ENCODE assay signal across 24 cellular contexts in genomic region chr2:47180531-47180930, GRCh38. TPM values are rescaled to one million over a fixed set of nuclear protein-coding genes. Genes with fewer than 3 reads are reported as not detected.
A peak's percentile ranks its signal among the peaks of the same experiment; 100 is the strongest.
DNase-seq lines count a peak whose midpoint lies in the region; ATAC-seq and TF ChIP-seq lines count a peak whose summit lies in the region.
"Had no signal": no experiment of that assay in that cellular context is flagged by ENCODE, and none has a peak within 500 bp of the region (broad histone marks: within the 10 kb centered on the region; RNA-seq: fewer than 3 reads in every experiment).

No MANE protein-coding gene starts in this region.

- no peaks in the 10 kb centered on the region for H3K27me3 ChIP-seq in Panc1 (ENCODE audit: control insufficient read depth, insufficient read depth, low read length)
- H3K27me3 ChIP-seq in neural progenitor cell, result no peaks in the 10 kb centered on the region
- H3K27me3 ChIP-seq: BE2C; BLaER1 treated with 17β-estradiol and CSF1 and Interleukin-3, amounts not matched to agents 10 nM and 100 nM had no signal

- in situ Hi-C loops in Panc1 (cut with HindIII; ENCODE audit: low pct_unique_long_range_greater_than_20kb, low sequenced_read_pairs), result no loop called here

- no peaks in the 10 kb centered on the region for H3K9me3 ChIP-seq in Panc1 (ENCODE audit: control insufficient read depth, insufficient read depth, low read depth, low read length)
- H3K9me3 ChIP-seq in neural progenitor cell (ENCODE audit: low read depth), result no peaks in the 10 kb centered on the region
- H3K9me3 ChIP-seq: A549; BE2C; BLaER1 treated with 17β-estradiol and CSF1 and Interleukin-3, amounts not matched to agents 10 nM and 100 nM had no signal

- H3K27me3 Mint-ChIP-seq in neural progenitor cell (ENCODE audit: insufficient read depth, low read depth), result peaks cover 10% of the 10 kb centered on the region

- intact Hi-C loops in Panc1 (cut with micrococcal nuclease; ENCODE audit: unreplicated experiment), result no loop called here

- CTCF ChIA-PET in Panc1 (lab: Charles Lee), result interaction anchor here (0.6 kb wide), 1 partner anchor 399 kb away, joined by 3 read pairs; no protein-coding TSS in a partner anchor

- peaks cover under 1% of the 10 kb centered on the region for H4K20me1 ChIP-seq in neural progenitor cell (ENCODE audit: low read depth)

- no TSS peak for BruUV-seq in Panc1 (replicated peaks; lab: Mats Ljungman, UMichigan)

- DNase-seq in Panc1 (ENCODE audit: low read depth, low spot score), result no peak
- peak; percentile 33 for DNase-seq in astrocyte of the hippocampus (ENCODE audit: low read depth, low spot score)
- no peak for DNase-seq in neural progenitor cell (ENCODE audit: low spot score)
- DNase-seq in RKO (ENCODE audit: low spot score), result no peak
- DNase-seq: 8988T; ACHN; AML-193; BE2C; CD4-positive, alpha-beta T cell; CD8-positive, alpha-beta memory T cell; DMS 273 treated with DMSO at 0.1 percent for 48 hours; DMS79; EL; GDM1; GM23248; H9 had no signal

- no peak overlapping the region for H3K27ac Mint-ChIP-seq in neural progenitor cell
- H3K27ac Mint-ChIP-seq: CD4-positive, alpha-beta T cell; H9 had no signal

- H3K4me1 Mint-ChIP-seq in neural progenitor cell, result peaks cover 28% of the 10 kb centered on the region

- H3K79me2 ChIP-seq in neural progenitor cell (ENCODE audit: low read depth), result peaks cover 15% of the 10 kb centered on the region

- no peak overlapping the region for H2AFZ ChIP-seq in neural progenitor cell (replicated peaks)
- H2AFZ ChIP-seq: GM23248 had no signal

- POLR2A ChIA-PET in Panc1 (lab: Charles Lee), result interaction anchor here (0.5 kb wide), 1 partner anchor 59 kb away, joined by 3 read pairs; no protein-coding TSS in a partner anchor

- H3K36me3 ChIP-seq in Panc1 (ENCODE audit: control insufficient read depth, insufficient read depth, low read length), result no peaks in the 10 kb centered on the region; the same call in 1 of the 2 replicates
- H3K36me3 ChIP-seq in neural progenitor cell, result no peaks in the 10 kb centered on the region
- H3K36me3 ChIP-seq: BLaER1 treated with 17β-estradiol and CSF1 and Interleukin-3, amounts not matched to agents 10 nM and 100 nM had no signal

- TF ChIP-seq CTCF in Panc1 (IDR thresholded peaks at IDR 0.05) (no peak), neural progenitor cell (IDR thresholded peaks at IDR 0.05) (no peak)

- no peak overlapping the region for H3K9ac ChIP-seq in neural progenitor cell
- H3K9ac ChIP-seq: BLaER1 treated with 17β-estradiol and CSF1 and Interleukin-3, amounts not matched to agents 10 nM and 100 nM; GM23248 had no signal

- peaks cover 15% of the 10 kb centered on the region for H3K4me1 ChIP-seq in Panc1 (ENCODE audit: control insufficient read depth, insufficient read depth, low read length)
- peaks cover 25% of the 10 kb centered on the region for H3K4me1 ChIP-seq in neural progenitor cell

- H3K36me3 Mint-ChIP-seq in neural progenitor cell, result peaks cover 4% of the 10 kb centered on the region

- peak overlapping the region; percentile 50 for H3K27ac ChIP-seq in Panc1 (ENCODE audit: low read length)
- H3K27ac ChIP-seq in neural progenitor cell, result no peak overlapping the region
- H3K27ac ChIP-seq: BLaER1 treated with 17β-estradiol and CSF1 and Interleukin-3, amounts not matched to agents 10 nM and 100 nM; GM23248 had no signal

- peaks cover 30% of the 10 kb centered on the region for H3F3A ChIP-seq in neural progenitor cell (ENCODE audit: low read depth)

- ATAC-seq in Panc1, result no peak
- no peak for ATAC-seq in HG03469 (IDR thresholded peaks at IDR 0.05; ENCODE audit: unreplicated experiment)
- ATAC-seq in GM18519 (IDR thresholded peaks at IDR 0.05; ENCODE audit: low FRiP score, unreplicated experiment), result no peak
- ATAC-seq: A549, GM12878, HCT116 had no signal

- peak overlapping the region; percentile 31 for H3K4me3 Mint-ChIP-seq in neural progenitor cell
- H3K4me3 Mint-ChIP-seq: CD14-positive monocyte; CD4-positive, alpha-beta T cell; H9 had no signal

- peaks cover 2% of the 10 kb centered on the region for H3K9me3 Mint-ChIP-seq in neural progenitor cell
- H3K9me3 Mint-ChIP-seq: CD4-positive, alpha-beta T cell had no signal

- H3K4me2 ChIP-seq in neural progenitor cell, result no peak overlapping the region
- H3K4me2 ChIP-seq: A549; BLaER1 treated with 17β-estradiol and CSF1 and Interleukin-3, amounts not matched to agents 10 nM and 100 nM had no signal

- no peak overlapping the region for H3K4me3 ChIP-seq in Panc1 (ENCODE audit: low read depth in 2 of 2, low read length in 2 of 2)
- H3K4me3 ChIP-seq in neural progenitor cell, result no peak overlapping the region
- H3K4me3 ChIP-seq: A549; BLaER1 treated with 17β-estradiol and CSF1 and Interleukin-3, amounts not matched to agents 10 nM and 100 nM; GM12878; GM23248 had no signal

RNA-seq across cellular contexts. Expression of gene CALM2, which starts 4.2 kb away (rescaled TPM):
- total RNA-seq in Panc1 (2021; ENCODE audit: unreplicated experiment), result 705 TPM
- polyA plus RNA-seq in Panc1 (2012; ENCODE audit: insufficient read length), result 531 TPM
- total RNA-seq in neural progenitor cell (ENCODE audit: low replicate concordance), result 440 and 768 TPM in 2 replicates

RNA-seq across cellular contexts. Expression of gene STPG4, which starts 25.4 kb away (rescaled TPM):
- total RNA-seq in Panc1 (2021; ENCODE audit: unreplicated experiment), result 0.36 TPM
- polyA plus RNA-seq in Panc1 (2012; ENCODE audit: insufficient read length), result not detected
- total RNA-seq in neural progenitor cell (ENCODE audit: low replicate concordance), result not detected in 2 replicates
- total RNA-seq: CD4-positive, alpha-beta T cell; CD8-positive, alpha-beta memory T cell; GM23248; H4 had no signal
- polyA plus RNA-seq: CD8-positive, alpha-beta memory T cell; GM23248 had no signal
